1 cellular context compared by ENCODE assay signal in genomic region chr21:46326110-46326703, GRCh38.
TF ChIP-seq lines count a peak whose summit lies in the region.

No MANE protein-coding gene starts in this region.

TF ChIP-seq in endothelial cell of umbilical vein, 7 proteins besides CTCF, POLR2A, EP300 and RAD21:
- TF ChIP-seq JUN (IDR thresholded peaks at IDR 0.05; ENCODE audit: borderline replicate concordance, insufficient read depth, insufficient read length, low read depth) = no peak
- TF ChIP-seq MAX (IDR thresholded peaks at IDR 0.05; ENCODE audit: insufficient read depth, insufficient read length) = no peak
- TF ChIP-seq EZH2 (IDR thresholded peaks at IDR 0.05; ENCODE audit: borderline replicate concordance, low read depth, low read length, severe bottlenecking) = no peak
- TF ChIP-seq GATA2 (IDR thresholded peaks at IDR 0.05; ENCODE audit: insufficient read depth, insufficient read length, low read depth, low read length) = no peak
- no peak for TF ChIP-seq POLR2AphosphoS5 (IDR thresholded peaks at IDR 0.05; ENCODE audit: insufficient read depth, low read depth, low read length)
- TF ChIP-seq FOS (IDR thresholded peaks at IDR 0.05; ENCODE audit: borderline replicate concordance, insufficient read depth, low read length) = no peak
- TF ChIP-seq MYC (IDR thresholded peaks at IDR 0.05; ENCODE audit: low read depth, low read length) = no peak
